ENCODE assay signal across 22 cellular contexts in genomic region chr5:2747372-2748179, GRCh38. TPM values are rescaled to one million over a fixed set of nuclear protein-coding genes. Genes with fewer than 3 reads are reported as not detected.
DNase-seq lines count a peak whose midpoint lies in the region; TF ChIP-seq lines count a peak whose summit lies in the region.
"Had no signal": no experiment of that assay in that cellular context is flagged by ENCODE, and none has a peak within 500 bp of the region (broad histone marks: within the 10 kb centered on the region; RNA-seq: fewer than 3 reads in every experiment).

No MANE protein-coding gene starts in this region.

- H3K27me3 Mint-ChIP-seq in type B pancreatic cell: peaks cover 27% of the 10 kb centered on the region

- H3K27ac ChIP-seq in mammary epithelial cell (ENCODE audit: insufficient read depth, low read depth, low read length): peak overlapping the region; percentile 81
- H3K27ac ChIP-seq: HL-60, parathyroid adenoma had no signal

- peaks cover 15% of the 10 kb centered on the region for H4K20me1 ChIP-seq in mammary epithelial cell (ENCODE audit: insufficient read depth, low read length)

- H3K36me3 Mint-ChIP-seq in type B pancreatic cell: peaks cover 39% of the 10 kb centered on the region
- H3K36me3 Mint-ChIP-seq: CD4-positive, alpha-beta memory T cell had no signal

- peaks cover 27% of the 10 kb centered on the region for H3K4me1 ChIP-seq in mammary epithelial cell (ENCODE audit: insufficient read depth, low read length)
- H3K4me1 ChIP-seq: parathyroid adenoma had no signal

- H3K4me1 Mint-ChIP-seq in type B pancreatic cell (ENCODE audit: unreplicated experiment): peaks cover 46% of the 10 kb centered on the region

- H3K27me3 ChIP-seq in mammary epithelial cell (ENCODE audit: insufficient read depth, low read length): no peaks in the 10 kb centered on the region
- peaks cover 51% of the 10 kb centered on the region for H3K27me3 ChIP-seq in kidney epithelial cell (ENCODE audit: control insufficient read depth, insufficient read depth, low read length)

- peak overlapping the region; percentile 94 for H3K4me2 ChIP-seq in mammary epithelial cell (ENCODE audit: insufficient read depth, low read depth, low read length)

- no peaks in the 10 kb centered on the region for H3K9me3 Mint-ChIP-seq in type B pancreatic cell

- peaks cover 92% of the 10 kb centered on the region for H3K79me2 ChIP-seq in mammary epithelial cell (ENCODE audit: insufficient read depth, low read length)
- H3K79me2 ChIP-seq: parathyroid adenoma had no signal

- peaks cover 14% of the 10 kb centered on the region for H3K36me3 ChIP-seq in mammary epithelial cell (ENCODE audit: insufficient read depth, low read length)
- H3K36me3 ChIP-seq in kidney epithelial cell (ENCODE audit: control insufficient read depth, insufficient read depth, low read length): no peaks in the 10 kb centered on the region

- intact Hi-C loops in mammary epithelial cell (cut with micrococcal nuclease): loop anchor here (2.0 to 5.0 kb wide), 7 partner anchors 539 to 1765 kb away; partner anchors contain the start of gene IRX4

- peak; percentile 30 for DNase-seq in activated CD8-positive, alpha-beta memory T cell treated with anti-CD3 and anti-CD28 coated beads for 24 hours
- no peak for DNase-seq in activated CD8-positive, alpha-beta memory T cell treated with anti-CD3 and anti-CD28 coated beads, Interleukin-2, amount 50 U/mL, for 48 hours
- peak; percentile 56 for DNase-seq in mammary epithelial cell
- no peak for DNase-seq in kidney epithelial cell (ENCODE audit: low read depth)
- DNase-seq in type B pancreatic cell (ENCODE audit: extremely low spot score, unreplicated experiment): no peak
- no peak for DNase-seq in DMS114 treated with DMSO at 0.1 percent for 48 hours (lab: John Stamatoyannopoulos, UW; ENCODE audit: unreplicated experiment)
- DNase-seq in stimulated activated CD4-positive, alpha-beta T cell treated with anti-CD3 and anti-CD28 coated beads, Interleukin-2, amount 100 ng/mL, for 24 hours: no peak
- DNase-seq in activated CD4-positive, CD25-positive, alpha-beta regulatory T cell (lab: John Stamatoyannopoulos, UW): no peak
- DNase-seq: 8988T; activated CD4-positive, alpha-beta memory T cell treated with anti-CD3 and anti-CD28 coated beads for 36 hours; activated effector memory CD4-positive, alpha-beta T cell treated with anti-CD3 and anti-CD28 coated beads, Interleukin-2, amount 50 U/mL, for 16 hours; aorta; CD4-positive, alpha-beta memory T cell; Karpas-422; kidney; NCI-H1436 treated with DMSO at 0.1 percent for 48 hours; NCI-H510A; stimulated activated CD4-positive, alpha-beta T cell treated with anti-CD3 and anti-CD28 coated beads, Interleukin-12 subunit alpha, Interleukin-12 subunit beta, amount 100 ng/mL, for 4 hours; stimulated activated naive CD8-positive, alpha-beta T cell treated with anti-CD3 and anti-CD28 coated beads, Interleukin-15, amount 100 ng/mL, for 72 hours; T1000 had no signal

- no peaks in the 10 kb centered on the region for H3K9me3 ChIP-seq in mammary epithelial cell (replicated peaks; ENCODE audit: insufficient read depth, low read length)

- CTCF ChIA-PET in mammary epithelial cell (lab: Charles Lee; ENCODE audit: low non-redundant PET): interaction anchor here (0.6 kb wide), 1 partner anchor 58 kb away, joined by 3 read pairs; no protein-coding TSS in a partner anchor

- H3K9ac ChIP-seq in mammary epithelial cell (ENCODE audit: insufficient read depth, low read length): peak overlapping the region; percentile 89
- H3K9ac ChIP-seq: parathyroid adenoma had no signal

- in situ Hi-C loops in mammary epithelial cell (cut with MboI; ENCODE audit: low sequenced_read_pairs in 2 of 2): loop anchor here (5.0 kb wide), 1 partner anchor 850 kb away; the partner anchor contains the start of gene IRX1 (in 2 of the 2)

- peak overlapping the region; percentile 78 to 94 (median 84) for H3K4me3 ChIP-seq in mammary epithelial cell (replicated peaks in 1 of 3; ENCODE audit: insufficient read depth in 1 of 3, low read depth in 2 of 3, low read length in 3 of 3)
- H3K4me3 ChIP-seq in kidney epithelial cell (ENCODE audit: low read depth, low read length): peak overlapping the region; percentile 22

- peak overlapping the region; percentile 70 for H3K4me3 Mint-ChIP-seq in type B pancreatic cell
- H3K4me3 Mint-ChIP-seq: activated CD4-positive, alpha-beta memory T cell treated with anti-CD3 and anti-CD28 coated beads for 36 hours; CD4-positive, alpha-beta memory T cell; stimulated activated naive CD8-positive, alpha-beta T cell treated with anti-CD3 and anti-CD28 coated beads, Interleukin-15, amount 100 ng/mL, for 72 hours had no signal

- dilution Hi-C loops in mammary epithelial cell (cut with HindIII; ENCODE audit: low sequenced_read_pairs): loop anchor here (10.0 kb wide), 1 partner anchor 567 kb away; no protein-coding TSS in a partner anchor

- WGBS in mammary epithelial cell (ENCODE audit: low coverage, missing lambda C conversion rate): 2% methylated on average over 23 of the region's 26 CpGs

- no peak overlapping the region for H2AFZ ChIP-seq in mammary epithelial cell (ENCODE audit: low read depth, low read length)
- H2AFZ ChIP-seq: parathyroid adenoma had no signal

- no peak overlapping the region for H3K27ac Mint-ChIP-seq in type B pancreatic cell
- H3K27ac Mint-ChIP-seq: activated CD4-positive, alpha-beta memory T cell treated with anti-CD3 and anti-CD28 coated beads for 36 hours; CD4-positive, alpha-beta memory T cell; stimulated activated naive CD8-positive, alpha-beta T cell treated with anti-CD3 and anti-CD28 coated beads, Interleukin-15, amount 100 ng/mL, for 72 hours had no signal

- no TSS peak for BruUV-seq in mammary epithelial cell (replicated peaks; lab: Mats Ljungman, UMichigan)

- TF ChIP-seq CTCF in mammary epithelial cell (conservative IDR thresholded peaks at IDR 0.05 in 1 of 2, IDR thresholded peaks at IDR 0.05 in 1 of 2; ENCODE audit: extremely low read depth in 1 of 2, insufficient read depth in 1 of 2, low read depth in 1 of 2, low read length in 2 of 2) (no peak), kidney epithelial cell (IDR thresholded peaks at IDR 0.05; ENCODE audit: insufficient read depth, low read length, poor library complexity, severe bottlenecking) (no peak), type B pancreatic cell (conservative IDR thresholded peaks at IDR 0.05) (no peak)

RNA-seq across cellular contexts. Expression of gene IRX2, which starts 3.9 kb away (rescaled TPM):
- total RNA-seq in mammary epithelial cell: 10 to 100 TPM; 41.5 to 69.0 TPM
- polyA plus RNA-seq in mammary epithelial cell: 18.4 TPM
- polyA minus RNA-seq in mammary epithelial cell: 4.8 TPM
- total RNA-seq in kidney epithelial cell: 2.8 and 5.5 TPM in 2 replicates
- 31.4 and 42.2 TPM in 2 replicates for total RNA-seq in type B pancreatic cell (ENCODE audit: low replicate concordance)
- total RNA-seq: activated CD4-positive, alpha-beta memory T cell treated with anti-CD3 and anti-CD28 coated beads for 36 hours; CD4-positive, alpha-beta memory T cell had no signal
- polyA plus RNA-seq: CD4-positive, alpha-beta memory T cell had no signal

Comparison
In these comparisons a context has a peak if more than half of its experiments do, and no peak if none do; other contexts are left out.
1. DNase-seq: peak in activated CD8-positive, alpha-beta memory T cell treated with anti-CD3 and anti-CD28 coated beads for 24 hours (single experiment) and mammary epithelial cell (single experiment); none in activated CD8-positive, alpha-beta memory T cell treated with anti-CD3 and anti-CD28 coated beads, Interleukin-2, amount 50 U/mL, for 48 hours (single experiment), kidney epithelial cell (single experiment), type B pancreatic cell (single experiment), DMS114 treated with DMSO at 0.1 percent for 48 hours (single experiment), stimulated activated CD4-positive, alpha-beta T cell treated with anti-CD3 and anti-CD28 coated beads, Interleukin-2, amount 100 ng/mL, for 24 hours (0 of 2) and activated CD4-positive, CD25-positive, alpha-beta regulatory T cell (0 of 4).